ENCODE assay signal across 21 cellular contexts in the genomic region with DNA sequence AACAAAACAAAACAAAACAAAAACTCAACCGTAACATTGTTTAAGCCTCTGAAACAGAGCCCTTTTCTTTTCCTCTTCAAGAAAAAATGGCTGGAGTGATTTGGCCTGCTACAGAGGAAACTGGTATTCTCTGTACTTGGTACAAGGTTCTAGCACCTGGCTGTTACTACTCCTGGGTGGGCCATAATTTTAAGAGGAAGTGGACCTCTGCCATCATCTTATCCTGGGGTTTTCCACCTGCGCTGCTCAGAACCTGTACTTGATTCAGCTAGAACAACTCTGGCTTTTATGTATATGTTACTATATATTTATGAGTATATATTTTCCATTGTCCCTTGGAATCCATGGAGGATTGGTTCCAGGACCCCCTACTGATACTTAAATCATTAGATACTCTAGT.
A peak's percentile ranks its signal among the peaks of the same experiment; 100 is the strongest.
DNase-seq lines count a peak whose midpoint lies in the region; ATAC-seq and TF ChIP-seq lines count a peak whose summit lies in the region.
"Had no signal": no experiment of that assay in that cellular context is flagged by ENCODE, and none has a peak within 500 bp of the region (broad histone marks: within the 10 kb centered on the region; RNA-seq: fewer than 3 reads in every experiment).

No MANE protein-coding gene starts in this region.

- no peaks in the 10 kb centered on the region for H3K27me3 ChIP-seq in OCI-LY3 (ENCODE audit: low read depth, low read length)

- CTCF ChIA-PET in activated naive CD4-positive, alpha-beta T cell treated with anti-CD3 and anti-CD28 coated beads, Interleukin-2, amount 10 ng/mL, durations not matched to agents 7 days and 5 days (lab: Charles Lee), result interaction anchor here (1.0 to 9.1 kb wide), 5 partner anchors 14 to 193 kb away, joined by 3 to 91 read pairs (median 25); a partner anchor contains a TSS

- peaks cover 11% of the 10 kb centered on the region for H3K4me1 Mint-ChIP-seq in activated naive CD4-positive, alpha-beta T cell treated with anti-CD3 and anti-CD28 coated beads, Interleukin-2, amount 10 ng/mL, durations not matched to agents 7 days and 5 days
- H3K4me1 Mint-ChIP-seq in memory B cell, result peaks cover 4% of the 10 kb centered on the region
- peaks cover 6 to 14% of the 10 kb centered on the region in 2 donors for H3K4me1 Mint-ChIP-seq in stimulated activated naive B cell treated with anti-CD40 and anti-IgM and Interleukin-4, amounts not matched to agents 10 μg/mL and 1 μg/mL and 100 μg/mL, for 72 hours

- no peaks in the 10 kb centered on the region for H3K27me3 Mint-ChIP-seq in activated naive CD4-positive, alpha-beta T cell treated with anti-CD3 and anti-CD28 coated beads, Interleukin-2, amount 10 ng/mL, durations not matched to agents 7 days and 5 days
- H3K27me3 Mint-ChIP-seq in memory B cell, result peaks cover under 1% of the 10 kb centered on the region
- H3K27me3 Mint-ChIP-seq in stimulated activated naive B cell treated with anti-CD40 and anti-IgM and Interleukin-4, amounts not matched to agents 10 μg/mL and 1 μg/mL and 100 μg/mL, for 72 hours, result no peaks in the 10 kb centered on the region
- H3K27me3 Mint-ChIP-seq: CD4-positive, alpha-beta memory T cell had no signal

- no peak overlapping the region for H3K4me3 ChIP-seq in OCI-LY3 (ENCODE audit: low read length)
- H3K4me3 ChIP-seq: A549, GM23248 had no signal

- H3K9ac ChIP-seq in OCI-LY3 (ENCODE audit: low read length), result no peak overlapping the region
- H3K9ac ChIP-seq: GM23248 had no signal

- H2AFZ ChIP-seq in OCI-LY3 (ENCODE audit: low read depth, low read length), result no peak overlapping the region
- H2AFZ ChIP-seq: GM23248 had no signal

- no peak overlapping the region for H3K4me3 Mint-ChIP-seq in activated naive CD4-positive, alpha-beta T cell treated with anti-CD3 and anti-CD28 coated beads, Interleukin-2, amount 10 ng/mL, durations not matched to agents 7 days and 5 days
- H3K4me3 Mint-ChIP-seq in memory B cell, result no peak overlapping the region
- no peak overlapping the region for H3K4me3 Mint-ChIP-seq in stimulated activated naive B cell treated with anti-CD40 and anti-IgM and Interleukin-4, amounts not matched to agents 10 μg/mL and 1 μg/mL and 100 μg/mL, for 72 hours
- H3K4me3 Mint-ChIP-seq: CD4-positive, alpha-beta memory T cell had no signal

- H3K27ac ChIP-seq in OCI-LY3 (ENCODE audit: low read length), result no peak overlapping the region; the same call in 1 of the 2 replicates
- H3K27ac ChIP-seq: A549, GM23248 had no signal

- no peaks in the 10 kb centered on the region for H3K9me3 ChIP-seq in OCI-LY3 (ENCODE audit: insufficient read depth, low read length)
- H3K9me3 ChIP-seq: A549 had no signal

- no peak for TF ChIP-seq CTCF in OCI-LY3 (IDR thresholded peaks at IDR 0.05; ENCODE audit: low read depth, low read length)

- no peaks in the 10 kb centered on the region for H4K20me1 ChIP-seq in OCI-LY3 (ENCODE audit: insufficient read depth, low read length)

- DNase-seq in activated naive CD4-positive, alpha-beta T cell treated with anti-CD3 and anti-CD28 coated beads, Interleukin-2, amount 10 ng/mL, durations not matched to agents 7 days and 5 days, result peak; percentile 3
- DNase-seq in activated naive CD4-positive, alpha-beta T cell treated with Interleukin-2 at 50 U/mL for 16 hours, result no peak
- DNase-seq in memory B cell (ENCODE audit: low spot score in 2 of 2) (no peak), amygdala (lab: John Stamatoyannopoulos, UW) (no peak)
- no peak for DNase-seq in stimulated activated naive B cell treated with anti-CD40 and anti-IgM and Interleukin-4, amounts not matched to agents 10 μg/mL and 1 μg/mL and 100 μg/mL, for 72 hours
- DNase-seq: 8988T; ACHN; C1 segment of cervical spinal cord; Calu3; CD4-positive, alpha-beta memory T cell; COR-L47; DMS53; DMS79 treated with DMSO at 0.1 percent for 48 hours; GF-D8; GM23248; H7; HCEC 1CT had no signal

- peaks cover 4% of the 10 kb centered on the region for H3K36me3 ChIP-seq in OCI-LY3 (replicated peaks; ENCODE audit: low read depth, low read length)

- peak overlapping the region; percentile 15; the same call in 1 of the 2 replicates for H3K4me2 ChIP-seq in OCI-LY3 (ENCODE audit: low read length)
- H3K4me2 ChIP-seq: A549 had no signal

- peaks cover 35% of the 10 kb centered on the region for H3K36me3 Mint-ChIP-seq in activated naive CD4-positive, alpha-beta T cell treated with anti-CD3 and anti-CD28 coated beads, Interleukin-2, amount 10 ng/mL, durations not matched to agents 7 days and 5 days
- H3K36me3 Mint-ChIP-seq in memory B cell, result peaks cover 15% of the 10 kb centered on the region
- peaks cover 13 to 22% of the 10 kb centered on the region in 2 donors for H3K36me3 Mint-ChIP-seq in stimulated activated naive B cell treated with anti-CD40 and anti-IgM and Interleukin-4, amounts not matched to agents 10 μg/mL and 1 μg/mL and 100 μg/mL, for 72 hours

- peaks cover 62% of the 10 kb centered on the region for H3K4me1 ChIP-seq in OCI-LY3 (ENCODE audit: low read length)
- H3K4me1 ChIP-seq: A549 had no signal

- H3K27ac Mint-ChIP-seq in activated naive CD4-positive, alpha-beta T cell treated with anti-CD3 and anti-CD28 coated beads, Interleukin-2, amount 10 ng/mL, durations not matched to agents 7 days and 5 days, result peak overlapping the region; percentile 19
- no peak overlapping the region for H3K27ac Mint-ChIP-seq in memory B cell
- H3K27ac Mint-ChIP-seq in stimulated activated naive B cell treated with anti-CD40 and anti-IgM and Interleukin-4, amounts not matched to agents 10 μg/mL and 1 μg/mL and 100 μg/mL, for 72 hours, result no peak overlapping the region

- no peaks in the 10 kb centered on the region for H3K9me3 Mint-ChIP-seq in activated naive CD4-positive, alpha-beta T cell treated with anti-CD3 and anti-CD28 coated beads, Interleukin-2, amount 10 ng/mL, durations not matched to agents 7 days and 5 days
- no peaks in the 10 kb centered on the region for H3K9me3 Mint-ChIP-seq in memory B cell
- H3K9me3 Mint-ChIP-seq in stimulated activated naive B cell treated with anti-CD40 and anti-IgM and Interleukin-4, amounts not matched to agents 10 μg/mL and 1 μg/mL and 100 μg/mL, for 72 hours, result no peaks in the 10 kb centered on the region

- ATAC-seq in memory B cell (ENCODE audit: low read depth) (peak; percentile 77), HG03565 (IDR thresholded peaks at IDR 0.05; ENCODE audit: unreplicated experiment) (no peak), GM18861 (IDR thresholded peaks at IDR 0.05; ENCODE audit: unreplicated experiment) (no peak)
- ATAC-seq in stimulated activated naive B cell treated with anti-CD40 and anti-IgM and Interleukin-4, amounts not matched to agents 10 μg/mL and 1 μg/mL and 100 μg/mL, for 72 hours (replicated peaks), result peak; percentile 41 to 55
- ATAC-seq: A549 had no signal

- no peaks in the 10 kb centered on the region for H3K79me2 ChIP-seq in OCI-LY3 (ENCODE audit: low read length)

Comparison
In these comparisons a context has a peak if more than half of its experiments do, and no peak if none do; other contexts are left out.
1. ATAC-seq: peak in memory B cell (single experiment) and stimulated activated naive B cell treated with anti-CD40 and anti-IgM and Interleukin-4, amounts not matched to agents 10 μg/mL and 1 μg/mL and 100 μg/mL, for 72 hours (2 of 2); none in HG03565 (single experiment) and GM18861 (single experiment).